In genomic region chr6:56746767-56747504, GRCh38 we compare ENCODE assay signal across 1 cellular context.
TF ChIP-seq lines count a peak whose summit lies in the region.

No MANE protein-coding gene starts in this region.

TF ChIP-seq in HEK293, 187 proteins besides CTCF, POLR2A, EP300 and RAD21 (continued from another document):
- TF ChIP-seq GLI2 (tag by site-specific recombination; IDR thresholded peaks at IDR 0.05; ENCODE audit: borderline replicate concordance, low read depth), result no peak
- peak; percentile 65 for TF ChIP-seq ZBTB17 (tag by site-specific recombination; IDR thresholded peaks at IDR 0.05)
